Comparison of ENCODE assay signal across 2 cellular contexts in genomic region chr14:100899841-100900771, GRCh38.
A peak's percentile ranks its signal among the peaks of the same experiment; 100 is the strongest.
TF ChIP-seq lines count a peak whose summit lies in the region.

No MANE protein-coding gene starts in this region.

TF ChIP-seq in IMR-90, 13 proteins besides CTCF, POLR2A, EP300 and RAD21:
- no peak for TF ChIP-seq MAZ (IDR thresholded peaks at IDR 0.05; ENCODE audit: borderline replicate concordance, low read depth, low read length)
- no peak for TF ChIP-seq NFE2L2 (IDR thresholded peaks at IDR 0.05; ENCODE audit: low read depth, low read length)
- TF ChIP-seq CHD1 (IDR thresholded peaks at IDR 0.05; ENCODE audit: low read depth, low read length), result no peak
- no peak for TF ChIP-seq MXI1 (IDR thresholded peaks at IDR 0.05; ENCODE audit: borderline replicate concordance, low read depth, low read length)
- no peak for TF ChIP-seq SMC3 (IDR thresholded peaks at IDR 0.05; ENCODE audit: low read depth, low read length)
- TF ChIP-seq RCOR1 (IDR thresholded peaks at IDR 0.05; ENCODE audit: insufficient replicate concordance, low read length), result no peak
- TF ChIP-seq RFX5 (IDR thresholded peaks at IDR 0.05; ENCODE audit: low read depth, low read length), result no peak
- no peak for TF ChIP-seq BHLHE40 (IDR thresholded peaks at IDR 0.05; ENCODE audit: low read depth, low read length)
- TF ChIP-seq ELK1 (IDR thresholded peaks at IDR 0.05; ENCODE audit: borderline replicate concordance, low read depth, low read length), result no peak
- TF ChIP-seq FOS (IDR thresholded peaks at IDR 0.05; ENCODE audit: low read depth, low read length), result no peak
- no peak for TF ChIP-seq CEBPB (IDR thresholded peaks at IDR 0.05; ENCODE audit: low read depth, low read length)
- TF ChIP-seq MAFK (IDR thresholded peaks at IDR 0.05; ENCODE audit: low read depth, low read length), result no peak
- no peak for TF ChIP-seq USF2 (IDR thresholded peaks at IDR 0.05; ENCODE audit: low read depth, low read length)

TF ChIP-seq in HepG2, 621 proteins besides CTCF, POLR2A, EP300 and RAD21 (continues in another document):
- TF ChIP-seq GLI4 (CRISPR knock-in tag; IDR thresholded peaks at IDR 0.05; ENCODE audit: borderline replicate concordance) (no peak), ZBTB10 (CRISPR knock-in tag; IDR thresholded peaks at IDR 0.05; ENCODE audit: borderline replicate concordance) (no peak; the same call in 1 of the 2 replicates), HDAC2 (CRISPR knock-in tag; IDR thresholded peaks at IDR 0.05) (peak; percentile 78), ZSCAN12 (CRISPR knock-in tag; IDR thresholded peaks at IDR 0.05) (no peak), PHF21A (CRISPR knock-in tag; IDR thresholded peaks at IDR 0.05) (peak; percentile 60), ZKSCAN1 (IDR thresholded peaks at IDR 0.05; ENCODE audit: low read length) (no peak), SOX13 (IDR thresholded peaks at IDR 0.05) (peak; percentile 72), SOX13 (CRISPR knock-in tag; conservative IDR thresholded peaks at IDR 0.05 in 1 of 2, IDR thresholded peaks at IDR 0.05 in 1 of 2) (peak in 1 of 2 experiments; percentile 91; a peak in 2 of 4 replicates), HNRNPK (IDR thresholded peaks at IDR 0.05; ENCODE audit: low read depth, low read length, poor library complexity, severe bottlenecking) (no peak), NFKB2 (CRISPR knock-in tag; IDR thresholded peaks at IDR 0.05; ENCODE audit: borderline replicate concordance) (0 out of 2 replicates have a peak, but pooled peaks have one; percentile 15), ZNF260 (CRISPR knock-in tag; IDR thresholded peaks at IDR 0.05; ENCODE audit: borderline replicate concordance, low read depth) (no peak), ASH2L (IDR thresholded peaks at IDR 0.05; ENCODE audit: insufficient read length, low read depth, low read length) (no peak), ZMYM2 (CRISPR knock-in tag; IDR thresholded peaks at IDR 0.05) (no peak), MIER2 (CRISPR knock-in tag; IDR thresholded peaks at IDR 0.05) (peak; percentile 54; the same call in 1 of the 2 replicates), KDM3A (CRISPR knock-in tag; IDR thresholded peaks at IDR 0.05; ENCODE audit: low read depth) (no peak), GABPA (IDR thresholded peaks at IDR 0.05; ENCODE audit: low read depth, low read length) (no peak), GABPA (CRISPR knock-in tag; IDR thresholded peaks at IDR 0.05; ENCODE audit: low read depth) (no peak), AHR (CRISPR knock-in tag; IDR thresholded peaks at IDR 0.05) (no peak), HNRNPUL1 (IDR thresholded peaks at IDR 0.05; ENCODE audit: low read depth, low read length) (no peak), DNMT3B (CRISPR knock-in tag; conservative IDR thresholded peaks at IDR 0.05) (no peak), ATF7 (IDR thresholded peaks at IDR 0.05) (no peak), ATF7 (CRISPR knock-in tag; IDR thresholded peaks at IDR 0.05) (no peak), REPIN1 (CRISPR knock-in tag; IDR thresholded peaks at IDR 0.05; ENCODE audit: borderline replicate concordance, low read depth) (no peak), PATZ1 (CRISPR knock-in tag; IDR thresholded peaks at IDR 0.05) (no peak; the same call in 1 of the 2 replicates), ZNF556 (CRISPR knock-in tag; IDR thresholded peaks at IDR 0.05; ENCODE audit: borderline replicate concordance) (no peak), EED (CRISPR knock-in tag; IDR thresholded peaks at IDR 0.05) (no peak), CBFB (CRISPR knock-in tag; IDR thresholded peaks at IDR 0.05) (no peak), IKZF4 (CRISPR knock-in tag; IDR thresholded peaks at IDR 0.05; ENCODE audit: borderline replicate concordance, low read depth, not compliant biosample characterization) (no peak), USF2 (IDR thresholded peaks at IDR 0.05; ENCODE audit: low read depth, low read length) (no peak), USF2 (CRISPR knock-in tag; IDR thresholded peaks at IDR 0.05; ENCODE audit: borderline replicate concordance) (no peak), ZBTB8A (CRISPR knock-in tag; IDR thresholded peaks at IDR 0.05; ENCODE audit: borderline replicate concordance, low read depth) (no peak), ZNF205 (CRISPR knock-in tag; IDR thresholded peaks at IDR 0.05) (peak; percentile 52), ZNF430 (CRISPR knock-in tag; IDR thresholded peaks at IDR 0.05) (peak; percentile 31; the same call in 1 of the 2 replicates), ZIK1 (CRISPR knock-in tag; IDR thresholded peaks at IDR 0.05; ENCODE audit: borderline replicate concordance, low read depth) (no peak), SKI (IDR thresholded peaks at IDR 0.05; ENCODE audit: partially characterized antibody) (peak; percentile 21), SMYD3 (CRISPR knock-in tag; IDR thresholded peaks at IDR 0.05) (no peak), ZNF558 (CRISPR knock-in tag; IDR thresholded peaks at IDR 0.05; ENCODE audit: borderline replicate concordance) (no peak)
- TF ChIP-seq, protein P1, sequence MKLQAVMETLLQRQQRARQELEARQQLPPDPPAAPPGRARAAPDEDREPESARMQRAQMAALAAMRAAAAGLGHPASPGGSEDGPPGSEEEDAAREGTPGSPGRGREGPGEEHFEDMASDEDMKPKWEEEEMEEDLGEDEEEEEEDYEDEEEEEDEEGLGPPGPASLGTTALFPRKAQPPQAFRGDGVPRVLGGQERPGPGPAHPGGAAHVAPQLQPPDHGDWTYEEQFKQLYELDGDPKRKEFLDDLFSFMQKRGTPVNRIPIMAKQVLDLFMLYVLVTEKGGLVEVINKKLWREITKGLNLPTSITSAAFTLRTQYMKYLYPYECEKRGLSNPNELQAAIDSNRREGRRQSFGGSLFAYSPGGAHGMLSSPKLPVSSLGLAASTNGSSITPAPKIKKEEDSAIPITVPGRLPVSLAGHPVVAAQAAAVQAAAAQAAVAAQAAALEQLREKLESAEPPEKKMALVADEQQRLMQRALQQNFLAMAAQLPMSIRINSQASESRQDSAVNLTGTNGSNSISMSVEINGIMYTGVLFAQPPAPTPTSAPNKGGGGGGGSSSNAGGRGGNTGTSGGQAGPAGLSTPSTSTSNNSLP (IDR thresholded peaks at IDR 0.05; ENCODE audit: low read depth, low read length), result no peak
- TF ChIP-seq, protein P2, sequence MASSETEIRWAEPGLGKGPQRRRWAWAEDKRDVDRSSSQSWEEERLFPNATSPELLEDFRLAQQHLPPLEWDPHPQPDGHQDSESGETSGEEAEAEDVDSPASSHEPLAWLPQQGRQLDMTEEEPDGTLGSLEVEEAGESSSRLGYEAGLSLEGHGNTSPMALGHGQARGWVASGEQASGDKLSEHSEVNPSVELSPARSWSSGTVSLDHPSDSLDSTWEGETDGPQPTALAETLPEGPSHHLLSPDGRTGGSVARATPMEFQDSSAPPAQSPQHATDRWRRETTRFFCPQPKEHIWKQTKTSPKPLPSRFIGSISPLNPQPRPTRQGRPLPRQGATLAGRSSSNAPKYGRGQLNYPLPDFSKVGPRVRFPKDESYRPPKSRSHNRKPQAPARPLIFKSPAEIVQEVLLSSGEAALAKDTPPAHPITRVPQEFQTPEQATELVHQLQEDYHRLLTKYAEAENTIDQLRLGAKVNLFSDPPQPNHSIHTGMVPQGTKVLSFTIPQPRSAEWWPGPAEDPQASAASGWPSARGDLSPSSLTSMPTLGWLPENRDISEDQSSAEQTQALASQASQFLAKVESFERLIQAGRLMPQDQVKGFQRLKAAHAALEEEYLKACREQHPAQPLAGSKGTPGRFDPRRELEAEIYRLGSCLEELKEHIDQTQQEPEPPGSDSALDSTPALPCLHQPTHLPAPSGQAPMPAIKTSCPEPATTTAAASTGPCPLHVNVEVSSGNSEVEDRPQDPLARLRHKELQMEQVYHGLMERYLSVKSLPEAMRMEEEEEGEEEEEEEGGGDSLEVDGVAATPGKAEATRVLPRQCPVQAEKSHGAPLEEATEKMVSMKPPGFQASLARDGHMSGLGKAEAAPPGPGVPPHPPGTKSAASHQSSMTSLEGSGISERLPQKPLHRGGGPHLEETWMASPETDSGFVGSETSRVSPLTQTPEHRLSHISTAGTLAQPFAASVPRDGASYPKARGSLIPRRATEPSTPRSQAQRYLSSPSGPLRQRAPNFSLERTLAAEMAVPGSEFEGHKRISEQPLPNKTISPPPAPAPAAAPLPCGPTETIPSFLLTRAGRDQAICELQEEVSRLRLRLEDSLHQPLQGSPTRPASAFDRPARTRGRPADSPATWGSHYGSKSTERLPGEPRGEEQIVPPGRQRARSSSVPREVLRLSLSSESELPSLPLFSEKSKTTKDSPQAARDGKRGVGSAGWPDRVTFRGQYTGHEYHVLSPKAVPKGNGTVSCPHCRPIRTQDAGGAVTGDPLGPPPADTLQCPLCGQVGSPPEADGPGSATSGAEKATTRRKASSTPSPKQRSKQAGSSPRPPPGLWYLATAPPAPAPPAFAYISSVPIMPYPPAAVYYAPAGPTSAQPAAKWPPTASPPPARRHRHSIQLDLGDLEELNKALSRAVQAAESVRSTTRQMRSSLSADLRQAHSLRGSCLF (CRISPR knock-in tag; IDR thresholded peaks at IDR 0.05; ENCODE audit: borderline replicate concordance), result no peak
- TF ChIP-seq, protein P3, sequence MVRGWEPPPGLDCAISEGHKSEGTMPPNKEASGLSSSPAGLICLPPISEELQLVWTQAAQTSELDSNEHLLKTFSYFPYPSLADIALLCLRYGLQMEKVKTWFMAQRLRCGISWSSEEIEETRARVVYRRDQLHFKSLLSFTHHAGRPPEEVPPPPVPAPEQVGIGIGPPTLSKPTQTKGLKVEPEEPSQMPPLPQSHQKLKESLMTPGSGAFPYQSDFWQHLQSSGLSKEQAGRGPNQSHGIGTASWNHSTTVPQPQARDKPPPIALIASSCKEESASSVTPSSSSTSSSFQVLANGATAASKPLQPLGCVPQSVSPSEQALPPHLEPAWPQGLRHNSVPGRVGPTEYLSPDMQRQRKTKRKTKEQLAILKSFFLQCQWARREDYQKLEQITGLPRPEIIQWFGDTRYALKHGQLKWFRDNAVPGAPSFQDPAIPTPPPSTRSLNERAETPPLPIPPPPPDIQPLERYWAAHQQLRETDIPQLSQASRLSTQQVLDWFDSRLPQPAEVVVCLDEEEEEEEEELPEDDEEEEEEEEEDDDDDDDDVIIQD (CRISPR knock-in tag; IDR thresholded peaks at IDR 0.05; ENCODE audit: low read depth), result no peak
- TF ChIP-seq, protein P4, sequence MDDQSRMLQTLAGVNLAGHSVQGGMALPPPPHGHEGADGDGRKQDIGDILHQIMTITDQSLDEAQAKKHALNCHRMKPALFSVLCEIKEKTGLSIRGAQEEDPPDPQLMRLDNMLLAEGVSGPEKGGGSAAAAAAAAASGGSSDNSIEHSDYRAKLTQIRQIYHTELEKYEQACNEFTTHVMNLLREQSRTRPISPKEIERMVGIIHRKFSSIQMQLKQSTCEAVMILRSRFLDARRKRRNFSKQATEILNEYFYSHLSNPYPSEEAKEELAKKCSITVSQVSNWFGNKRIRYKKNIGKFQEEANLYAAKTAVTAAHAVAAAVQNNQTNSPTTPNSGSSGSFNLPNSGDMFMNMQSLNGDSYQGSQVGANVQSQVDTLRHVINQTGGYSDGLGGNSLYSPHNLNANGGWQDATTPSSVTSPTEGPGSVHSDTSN (CRISPR knock-in tag; IDR thresholded peaks at IDR 0.05; ENCODE audit: borderline replicate concordance), result no peak
